10 cellular contexts compared by ENCODE assay signal in the genomic region with DNA sequence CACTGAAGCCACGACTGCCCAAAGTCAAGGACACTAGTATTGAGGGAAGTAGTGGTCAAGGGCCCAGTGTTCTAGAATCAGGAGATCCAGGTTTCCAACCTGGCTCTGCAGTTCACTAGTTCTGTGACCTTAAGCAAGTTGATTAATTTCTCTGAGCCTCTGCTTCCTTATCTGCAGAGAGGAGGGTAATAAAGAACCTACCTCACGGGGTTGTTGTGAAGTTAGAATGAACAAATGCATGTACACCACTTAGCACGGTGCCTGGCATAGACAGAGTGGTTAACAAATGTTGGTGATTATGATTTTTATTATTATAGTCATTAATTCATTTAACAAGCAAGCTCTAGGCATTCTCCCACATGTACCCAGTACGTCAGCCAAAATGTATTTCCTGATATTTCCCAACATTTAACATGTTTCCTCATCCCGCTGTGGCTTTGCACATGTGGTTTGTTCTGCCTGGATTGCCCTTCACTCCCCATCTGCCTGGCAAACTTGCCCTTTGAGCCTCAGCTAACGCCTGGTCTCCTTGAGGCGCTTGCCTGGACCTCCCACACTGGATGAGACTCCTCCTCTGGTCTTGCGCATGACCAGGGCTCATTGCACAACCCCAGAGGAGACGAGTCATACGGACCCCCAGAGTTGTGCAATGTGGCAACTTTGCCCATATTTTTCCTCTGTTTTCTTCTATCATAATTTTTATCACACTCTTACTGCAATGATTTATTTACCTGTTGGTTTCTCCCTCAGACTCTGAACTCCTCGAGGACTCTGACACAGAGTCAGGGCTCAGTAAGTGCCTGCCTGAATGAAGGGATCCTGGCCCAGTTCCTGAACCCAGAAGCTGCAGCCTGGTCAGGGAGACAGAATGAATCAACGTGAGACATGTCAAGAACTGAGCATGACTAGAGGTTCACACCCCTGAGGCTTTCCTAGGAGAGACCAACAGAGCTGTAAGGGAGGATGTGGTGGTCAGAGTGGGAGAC. TPM values are rescaled to one million over a fixed set of nuclear protein-coding genes. Genes with fewer than 3 reads are reported as not detected.
A peak's percentile ranks its signal among the peaks of the same experiment; 100 is the strongest.
DNase-seq lines count a peak whose midpoint lies in the region; ATAC-seq and TF ChIP-seq lines count a peak whose summit lies in the region.
"Had no signal": no experiment of that assay in that cellular context is flagged by ENCODE, and none has a peak within 500 bp of the region (broad histone marks: within the 10 kb centered on the region; RNA-seq: fewer than 3 reads in every experiment).

No MANE protein-coding gene starts in this region.

- no TSS peak for BruUV-seq in PC-9 (replicated peaks; lab: Mats Ljungman, UMichigan)

- no peaks in the 10 kb centered on the region for H4K20me1 ChIP-seq in PC-9 (ENCODE audit: insufficient read depth)

- H3K36me3 Mint-ChIP-seq in activated CD8-positive, alpha-beta memory T cell treated with anti-CD3 and anti-CD28 coated beads, Interleukin-2, amount 10 ng/mL, durations not matched to agents 7 days and 5 days, result no peaks in the 10 kb centered on the region
- H3K36me3 Mint-ChIP-seq: activated naive CD4-positive, alpha-beta T cell treated with anti-CD3 and anti-CD28 coated beads, Interleukin-2, amount 10 ng/mL, durations not matched to agents 7 days and 5 days had no signal

- no peaks in the 10 kb centered on the region for H3K9me3 Mint-ChIP-seq in activated CD8-positive, alpha-beta memory T cell treated with anti-CD3 and anti-CD28 coated beads, Interleukin-2, amount 10 ng/mL, durations not matched to agents 7 days and 5 days (ENCODE audit: low read depth)
- H3K9me3 Mint-ChIP-seq: activated naive CD4-positive, alpha-beta T cell treated with anti-CD3 and anti-CD28 coated beads, Interleukin-2, amount 10 ng/mL, durations not matched to agents 7 days and 5 days had no signal

- in situ Hi-C loops in GM13977 (cut with MboI; ENCODE audit: low pct_unique_long_range_greater_than_20kb, low sequenced_read_pairs, unreplicated experiment), result no loop called here

- peak; percentile 81 for DNase-seq in Daoy (ENCODE audit: low read depth)
- peak; percentile 17 to 78 for DNase-seq in PC-9
- peak; percentile 96 for DNase-seq in fibroblast of the conjunctiva (ENCODE audit: low read depth)
- DNase-seq in posterior vena cava (ENCODE audit: low spot score), result peak; percentile 94
- no peak for DNase-seq in WERI-Rb-1
- no peak for DNase-seq in NCI-H774 (lab: John Stamatoyannopoulos, UW)
- DNase-seq in activated CD8-positive, alpha-beta memory T cell treated with anti-CD3 and anti-CD28 coated beads, Interleukin-2, amount 10 ng/mL, durations not matched to agents 7 days and 5 days, result no peak
- no peak for DNase-seq in GM13977 (ENCODE audit: low spot score)
- DNase-seq: activated naive CD4-positive, alpha-beta T cell treated with anti-CD3 and anti-CD28 coated beads, Interleukin-2, amount 10 ng/mL, durations not matched to agents 7 days and 5 days; NCI-H1105 treated with DMSO at 0.1 percent for 48 hours had no signal

- peak overlapping the region; percentile 64 for H3K4me2 ChIP-seq in PC-9

- peaks cover 21% of the 10 kb centered on the region for H3K4me1 ChIP-seq in PC-9 (replicated peaks; ENCODE audit: insufficient read depth)

- no peak overlapping the region for H3K4me3 ChIP-seq in PC-9
- no peak overlapping the region for H3K4me3 ChIP-seq in WERI-Rb-1 (ENCODE audit: low read depth, low read length)

- H3K27me3 ChIP-seq in PC-9 (ENCODE audit: insufficient read depth, low read depth), result no peaks in the 10 kb centered on the region
- H3K27me3 ChIP-seq in WERI-Rb-1 (ENCODE audit: insufficient read depth, low read depth, severe bottlenecking), result no peaks in the 10 kb centered on the region

- TF ChIP-seq CTCF in PC-9 (conservative IDR thresholded peaks at IDR 0.05) (no peak), WERI-Rb-1 (IDR thresholded peaks at IDR 0.05; ENCODE audit: low read depth, low read length) (no peak), GM13977 (IDR thresholded peaks at IDR 0.05; ENCODE audit: extremely low read depth, insufficient read depth, missing control alignments) (no peak)

- intact Hi-C loops in PC-9 (cut with micrococcal nuclease; ENCODE audit: unreplicated experiment) (no loop called here), posterior vena cava (cut with DNase I) (no loop called here)

- H2AFZ ChIP-seq in PC-9, result no peak overlapping the region

- no peaks in the 10 kb centered on the region for H3K9me2 ChIP-seq in PC-9 (ENCODE audit: insufficient read depth)

- no peaks in the 10 kb centered on the region for H3K79me2 ChIP-seq in PC-9 (ENCODE audit: low read depth)

- H3K27ac ChIP-seq in PC-9 (peak overlapping the region; percentile 44), WERI-Rb-1 (no peak overlapping the region)

- POLR2A ChIA-PET in PC-9 (lab: Charles Lee; ENCODE audit: unreplicated experiment), result interaction anchor here (0.6 kb wide), 1 partner anchor 41 kb away, joined by 3 read pairs; no protein-coding TSS in a partner anchor

- H3K36me3 ChIP-seq in PC-9 (ENCODE audit: low read depth) (no peaks in the 10 kb centered on the region), WERI-Rb-1 (no peaks in the 10 kb centered on the region)

- H3K27ac Mint-ChIP-seq in activated CD8-positive, alpha-beta memory T cell treated with anti-CD3 and anti-CD28 coated beads, Interleukin-2, amount 10 ng/mL, durations not matched to agents 7 days and 5 days, result no peak overlapping the region
- H3K27ac Mint-ChIP-seq: activated naive CD4-positive, alpha-beta T cell treated with anti-CD3 and anti-CD28 coated beads, Interleukin-2, amount 10 ng/mL, durations not matched to agents 7 days and 5 days had no signal

- ATAC-seq in activated CD8-positive, alpha-beta memory T cell treated with anti-CD3 and anti-CD28 coated beads, Interleukin-2, amount 10 ng/mL, durations not matched to agents 7 days and 5 days, result no peak

- H3K9me3 ChIP-seq in PC-9 (ENCODE audit: insufficient read depth, low read depth) (no peaks in the 10 kb centered on the region), WERI-Rb-1 (ENCODE audit: severe bottlenecking) (no peaks in the 10 kb centered on the region)

- peaks cover 2% of the 10 kb centered on the region for H3K4me1 Mint-ChIP-seq in activated CD8-positive, alpha-beta memory T cell treated with anti-CD3 and anti-CD28 coated beads, Interleukin-2, amount 10 ng/mL, durations not matched to agents 7 days and 5 days
- H3K4me1 Mint-ChIP-seq: activated naive CD4-positive, alpha-beta T cell treated with anti-CD3 and anti-CD28 coated beads, Interleukin-2, amount 10 ng/mL, durations not matched to agents 7 days and 5 days had no signal

- CTCF ChIA-PET in PC-9 (lab: Charles Lee), result no interaction called here
- CTCF ChIA-PET in activated CD8-positive, alpha-beta memory T cell treated with anti-CD3 and anti-CD28 coated beads, Interleukin-2, amount 10 ng/mL, durations not matched to agents 7 days and 5 days (lab: Charles Lee), result interaction anchor here (1.0 to 1.4 kb wide), 3 partner anchors 14 to 39 kb away, joined by 3 to 7 read pairs (median 3); no protein-coding TSS in a partner anchor

- peaks cover 4% of the 10 kb centered on the region for H3K27me3 Mint-ChIP-seq in activated CD8-positive, alpha-beta memory T cell treated with anti-CD3 and anti-CD28 coated beads, Interleukin-2, amount 10 ng/mL, durations not matched to agents 7 days and 5 days

- peaks cover 18% of the 10 kb centered on the region; the same call in 1 of the 2 replicates for H3F3A ChIP-seq in PC-9 (ENCODE audit: insufficient read depth, low read depth)

- no peak overlapping the region for H3K4me3 Mint-ChIP-seq in activated CD8-positive, alpha-beta memory T cell treated with anti-CD3 and anti-CD28 coated beads, Interleukin-2, amount 10 ng/mL, durations not matched to agents 7 days and 5 days
- H3K4me3 Mint-ChIP-seq: activated naive CD4-positive, alpha-beta T cell treated with anti-CD3 and anti-CD28 coated beads, Interleukin-2, amount 10 ng/mL, durations not matched to agents 7 days and 5 days had no signal

RNA-seq across cellular contexts. Expression of gene MFSD2A, which starts 20.7 kb away (rescaled TPM):
- 12.7 and 12.8 TPM in 2 replicates for total RNA-seq in Daoy (2014; rRNA removed; shearing (Covaris generic))
- total RNA-seq in PC-9 (2021), result 1.4 and 1.8 TPM in 2 replicates
- 1 to 10 TPM in 1 of 2 donors, under 1 TPM in 1; 0.69 to 1.4 TPM for total RNA-seq in posterior vena cava
- total RNA-seq in activated CD8-positive, alpha-beta memory T cell treated with anti-CD3 and anti-CD28 coated beads, Interleukin-2, amount 10 ng/mL, durations not matched to agents 7 days and 5 days, result 1 to 10 TPM; 2.9 to 7.0 TPM

RNA-seq across cellular contexts. Expression of gene MYCL, which starts 32.5 kb away (rescaled TPM):
- total RNA-seq in Daoy (2014; rRNA removed; shearing (Covaris generic)), result 1.5 TPM in 2 replicates
- total RNA-seq in PC-9 (2021) (3.8 and 6.2 TPM in 2 replicates), posterior vena cava (under 1 TPM; 0.14 to 0.51 TPM)
- total RNA-seq in activated CD8-positive, alpha-beta memory T cell treated with anti-CD3 and anti-CD28 coated beads, Interleukin-2, amount 10 ng/mL, durations not matched to agents 7 days and 5 days, result under 1 TPM; 0.12 to 0.26 TPM

RNA-seq across cellular contexts. Expression of gene TRIT1, which starts 50.9 kb away (rescaled TPM):
- total RNA-seq in Daoy (2014; rRNA removed; shearing (Covaris generic)), result 45.1 and 50.8 TPM in 2 replicates
- 36.5 and 38.5 TPM in 2 replicates for total RNA-seq in PC-9 (2021)
- 10 to 100 TPM; 15.1 to 15.8 TPM for total RNA-seq in posterior vena cava
- 10 to 100 TPM; 16.8 to 21.2 TPM for total RNA-seq in activated CD8-positive, alpha-beta memory T cell treated with anti-CD3 and anti-CD28 coated beads, Interleukin-2, amount 10 ng/mL, durations not matched to agents 7 days and 5 days

Comparison
In these comparisons a context has a peak if more than half of its experiments do, and no peak if none do; other contexts are left out.
1. DNase-seq: peak in Daoy (single experiment), PC-9 (2 of 2), fibroblast of the conjunctiva (single experiment) and posterior vena cava (single experiment); none in WERI-Rb-1 (single experiment), NCI-H774 (single experiment), activated CD8-positive, alpha-beta memory T cell treated with anti-CD3 and anti-CD28 coated beads, Interleukin-2, amount 10 ng/mL, durations not matched to agents 7 days and 5 days (single experiment) and GM13977 (single experiment).